In genomic region chr18:36372902-36373301, GRCh38 we compare ENCODE assay signal across 9 cellular contexts.
A peak's percentile ranks its signal among the peaks of the same experiment; 100 is the strongest.
DNase-seq lines count a peak whose midpoint lies in the region; ATAC-seq, FAIRE-seq and TF ChIP-seq lines count a peak whose summit lies in the region.
"Had no signal": no experiment of that assay in that cellular context is flagged by ENCODE, and none has a peak within 500 bp of the region (broad histone marks: within the 10 kb centered on the region; RNA-seq: fewer than 3 reads in every experiment).

No MANE protein-coding gene starts in this region.

- H3K36me3 ChIP-seq in ACC112 (ENCODE audit: insufficient read depth, low read length) (no peaks in the 10 kb centered on the region), PC-3 (ENCODE audit: low read depth, low read length) (no peaks in the 10 kb centered on the region)

- POLR2A ChIA-PET in PC-3 (lab: Charles Lee; ENCODE audit: unreplicated experiment), result no interaction called here

- H3K4me3 ChIP-seq in ACC112 (ENCODE audit: low read depth, low read length) (no peak overlapping the region), PC-3 (ENCODE audit: low read length) (no peak overlapping the region), epithelial cell of proximal tubule (ENCODE audit: low read depth, low read length) (no peak overlapping the region)

- no peaks in the 10 kb centered on the region for H3K9me2 ChIP-seq in PC-3 (replicated peaks; ENCODE audit: low read length)

- TF ChIP-seq CTCF in PC-3 (conservative IDR thresholded peaks at IDR 0.05; ENCODE audit: low read depth, low read length) (peak; percentile 25; the same call in 1 of the 2 replicates), epithelial cell of proximal tubule (conservative IDR thresholded peaks at IDR 0.05; ENCODE audit: low read depth, low read length) (peak; percentile 20)

- ATAC-seq in GM18520 (IDR thresholded peaks at IDR 0.05; ENCODE audit: unreplicated experiment), result peak; percentile 38
- ATAC-seq in PC-3, result peak; percentile 37; the same call in 1 of the 2 replicates
- no peak for ATAC-seq in HG03378 (IDR thresholded peaks at IDR 0.05; ENCODE audit: unreplicated experiment)

- no TSS peak for BruUV-seq in PC-3 (replicated peaks; lab: Mats Ljungman, UMichigan)

- H3K79me2 ChIP-seq in ACC112 (ENCODE audit: control insufficient read depth, insufficient read depth, low read length, unreplicated experiment), result no peaks in the 10 kb centered on the region
- H3K79me2 ChIP-seq in PC-3 (ENCODE audit: low read length), result no peaks in the 10 kb centered on the region

- H4K20me1 ChIP-seq in PC-3 (ENCODE audit: low read length), result no peaks in the 10 kb centered on the region

- H2AFZ ChIP-seq in ACC112 (ENCODE audit: low read length, unreplicated experiment) (no peak overlapping the region), PC-3 (ENCODE audit: low read length) (no peak overlapping the region)

- no peak overlapping the region for H3K4me2 ChIP-seq in PC-3 (ENCODE audit: low read length)

- no peaks in the 10 kb centered on the region for H3F3A ChIP-seq in PC-3 (ENCODE audit: low read length, unreplicated experiment)

- TF ChIP-seq POLR2A in H54 (IDR thresholded peaks at IDR 0.05; ENCODE audit: low read depth, low read length), result no peak

- CTCF ChIA-PET in PC-3 (lab: Charles Lee), result no interaction called here

- FAIRE-seq in H54 (lab: Jason Lieb, UNC), result no peak

- H3K27ac ChIP-seq in ACC112 (ENCODE audit: low read depth, low read length), result peak overlapping the region; percentile 20; the same call in 1 of the 2 replicates
- H3K27ac ChIP-seq in PC-3 (ENCODE audit: low read length), result no peak overlapping the region

- H3K4me1 ChIP-seq in ACC112 (ENCODE audit: control insufficient read depth, insufficient read depth, low read length, unreplicated experiment), result peaks cover 16% of the 10 kb centered on the region
- peaks cover 16% of the 10 kb centered on the region for H3K4me1 ChIP-seq in PC-3 (ENCODE audit: insufficient read depth, low read length)

- H3K9ac ChIP-seq in PC-3 (ENCODE audit: low read length), result no peak overlapping the region

- intact Hi-C loops in PC-3 (cut with micrococcal nuclease), result loop anchor here (2.0 kb wide), 1 partner anchor 76 kb away; the partner anchor contains the start of gene FHOD3

- H3K27me3 ChIP-seq in ACC112 (ENCODE audit: insufficient read depth, low read length), result no peaks in the 10 kb centered on the region
- H3K27me3 ChIP-seq in PC-3 (ENCODE audit: low read length), result no peaks in the 10 kb centered on the region

- H3K9me3 ChIP-seq in PC-3 (ENCODE audit: low read length), result no peaks in the 10 kb centered on the region

- DNase-seq in PC-3 (peak; percentile 40), epithelial cell of proximal tubule (ENCODE audit: low read depth) (no peak), germinal center (ENCODE audit: low spot score) (no peak), H54 (ENCODE audit: insufficient read length, low spot score) (no peak), NCI-H2107 (lab: John Stamatoyannopoulos, UW) (no peak)
- DNase-seq: occipital lobe had no signal
